8 cellular contexts compared by ENCODE assay signal in the genomic region with DNA sequence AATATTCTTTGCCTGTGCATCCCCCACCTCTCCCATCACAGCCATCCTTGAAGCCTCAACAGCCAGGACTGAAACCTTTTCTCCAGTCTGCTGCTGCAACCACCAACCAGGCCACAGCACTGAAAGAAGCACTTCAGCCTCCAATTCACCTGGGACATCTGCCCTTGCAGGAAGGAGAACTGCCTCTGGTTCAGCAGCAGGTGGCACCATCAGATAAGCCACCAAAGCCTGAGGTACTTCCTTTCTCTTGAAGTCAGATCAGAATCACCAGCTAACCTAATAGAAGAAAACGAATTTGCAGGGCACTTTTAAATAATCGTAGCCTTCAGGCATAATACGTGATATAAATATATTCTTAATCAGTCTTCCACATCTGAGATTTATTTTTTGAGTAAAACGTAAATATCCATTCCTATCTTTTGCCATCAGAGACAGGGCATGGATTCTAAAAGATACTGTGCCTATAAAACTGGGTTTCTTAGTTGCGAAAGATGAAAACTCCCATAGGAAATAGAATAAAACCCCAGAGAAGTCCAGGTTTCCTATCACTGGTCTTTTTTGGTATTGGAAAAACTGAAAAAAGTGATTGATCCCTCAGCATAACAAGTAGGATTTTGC.
A peak's percentile ranks its signal among the peaks of the same experiment; 100 is the strongest.
DNase-seq lines count a peak whose midpoint lies in the region; ATAC-seq and TF ChIP-seq lines count a peak whose summit lies in the region.

No MANE protein-coding gene starts in this region.

- peak; percentile 62 for DNase-seq in COLO668 (lab: John Stamatoyannopoulos, UW; ENCODE audit: unreplicated experiment)
- DNase-seq in NCI-H345 treated with DMSO at 0.1 percent for 48 hours (lab: John Stamatoyannopoulos, UW; ENCODE audit: unreplicated experiment) = peak; percentile 51
- peak; percentile 42 for DNase-seq in activated CD4-positive, CD25-positive, alpha-beta regulatory T cell treated with anti-CD3 and anti-CD28 coated beads, Interleukin-2, amount 50 U/mL, for 72 hours
- peak; percentile 84 for DNase-seq in choroid plexus epithelial cell (ENCODE audit: low read depth)
- DNase-seq in medulla oblongata (ENCODE audit: extremely low spot score) = peak; percentile 47
- peak; percentile 4 to 39 for DNase-seq in stimulated activated CD8-positive, alpha-beta memory T cell treated with anti-CD3 and anti-CD28 coated beads, Interleukin-4, amount 100 ng/mL, for 1 hour (ENCODE audit: low read depth in 2 of 2, low spot score in 1 of 2)

- H3K4me3 ChIP-seq in choroid plexus epithelial cell (ENCODE audit: low read depth, low read length) = no peak overlapping the region

- TF ChIP-seq CTCF in choroid plexus epithelial cell (conservative IDR thresholded peaks at IDR 0.05; ENCODE audit: low read depth, low read length) = peak; percentile 91

- ATAC-seq in GM19395 (IDR thresholded peaks at IDR 0.05; ENCODE audit: unreplicated experiment) (peak; percentile 99), HG03432 (IDR thresholded peaks at IDR 0.05; ENCODE audit: unreplicated experiment) (peak; percentile 99)

Comparison
In these comparisons a context has a peak if more than half of its experiments do, and no peak if none do; other contexts are left out.
1. DNase-seq: peak in every context shown above with its lines; median percentile 84 in choroid plexus epithelial cell; 62 in COLO668; 51 in NCI-H345 treated with DMSO at 0.1 percent for 48 hours; 47 in medulla oblongata; 42 in activated CD4-positive, CD25-positive, alpha-beta regulatory T cell treated with anti-CD3 and anti-CD28 coated beads, Interleukin-2, amount 50 U/mL, for 72 hours; 22 in stimulated activated CD8-positive, alpha-beta memory T cell treated with anti-CD3 and anti-CD28 coated beads, Interleukin-4, amount 100 ng/mL, for 1 hour.